14 cellular contexts compared by ENCODE assay signal in the genomic region with DNA sequence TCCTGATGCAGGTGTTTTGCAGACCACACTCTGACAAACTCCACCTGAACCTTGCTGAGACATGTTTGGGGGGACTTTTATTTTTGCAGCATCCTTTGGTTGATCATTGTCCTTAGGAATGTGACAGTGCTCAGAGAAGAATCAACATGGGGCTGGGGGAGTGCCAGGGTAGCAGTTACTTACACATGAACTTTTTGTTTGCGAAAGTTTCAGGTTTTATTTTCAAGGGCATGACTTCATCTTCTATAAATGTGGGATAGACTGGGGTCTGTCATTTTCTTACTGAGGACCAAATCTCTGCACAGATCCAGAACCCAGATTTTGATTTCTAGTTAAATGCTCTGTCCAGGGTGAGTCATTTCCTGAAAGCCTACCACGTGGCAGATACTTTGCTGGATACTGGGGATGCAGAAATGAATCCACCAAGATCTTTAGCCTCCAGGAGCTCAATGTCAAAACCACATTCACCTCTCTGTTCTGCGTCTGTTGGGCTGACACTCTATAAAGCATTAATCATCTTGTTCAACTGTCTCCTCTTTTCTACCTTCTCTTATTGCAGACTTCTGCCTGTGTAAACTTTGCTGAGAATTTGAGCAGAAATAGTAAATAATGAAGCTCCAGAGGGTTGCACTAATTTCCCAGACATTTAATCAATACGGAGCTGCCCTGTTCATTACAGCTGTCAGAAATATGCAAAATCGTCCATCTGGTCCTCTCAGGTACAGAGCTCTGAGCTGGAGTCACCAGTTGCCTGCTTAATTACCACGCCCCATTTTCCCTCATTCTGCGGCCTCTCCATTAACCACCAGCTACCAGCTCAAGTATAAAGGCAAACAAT.
A peak's percentile ranks its signal among the peaks of the same experiment; 100 is the strongest.
DNase-seq lines count a peak whose midpoint lies in the region; ATAC-seq and TF ChIP-seq lines count a peak whose summit lies in the region.
"Had no signal": no experiment of that assay in that cellular context is flagged by ENCODE, and none has a peak within 500 bp of the region (broad histone marks: within the 10 kb centered on the region; RNA-seq: fewer than 3 reads in every experiment).

No MANE protein-coding gene starts in this region.

- H3K36me3 ChIP-seq in tibial artery, result no peaks in the 10 kb centered on the region
- H3K36me3 ChIP-seq: thyroid gland had no signal

- no peaks in the 10 kb centered on the region for H3K27me3 ChIP-seq in tibial artery
- H3K27me3 ChIP-seq: thyroid gland had no signal

- ATAC-seq in T-cell (replicated peaks in 1 of 4), result no peak
- ATAC-seq: activated T-helper 17 cell treated with anti-CD3 and anti-CD28 coated beads, Interleukin-2, amount 50 U/mL, for 72 hours had no signal

- H3K36me3 Mint-ChIP-seq in T-cell, result no peaks in the 10 kb centered on the region

- no peaks in the 10 kb centered on the region for H3K9me3 Mint-ChIP-seq in T-cell
- H3K9me3 Mint-ChIP-seq: activated T-helper 17 cell treated with anti-CD3 and anti-CD28 coated beads, Interleukin-2, amount 50 U/mL, for 72 hours; dendritic cell treated with granulocyte-macrophage colony-stimulating factor and Interleukin-4, amounts not matched to agents 40 ng/mL and 50 ng/mL, for 4 days had no signal

- H3K4me1 ChIP-seq in tibial artery, result peaks cover 0 to 12% (median 2%) of the 10 kb centered on the region in 4 donors
- H3K4me1 ChIP-seq: thyroid gland had no signal

- CTCF ChIA-PET in T-cell (lab: Charles Lee), result no interaction called here

- H3K27me3 Mint-ChIP-seq in T-cell, result peaks cover 4 to 13% of the 10 kb centered on the region in 2 donors

- H3K27ac ChIP-seq in tibial artery, result no peak overlapping the region
- H3K27ac ChIP-seq: thyroid gland, VCaP had no signal

- DNase-seq in GM04504 (ENCODE audit: low read depth) (peak; percentile 17), NCI-H460 (ENCODE audit: extremely low read depth, low read depth) (peak; percentile 1), dermis blood vessel endothelial cell (peak; percentile 29), renal cortical epithelial cell (ENCODE audit: low read depth) (peak; percentile 33), posterior cingulate gyrus (no peak), T-cell (no peak), tibial artery (no peak)
- no peak for DNase-seq in activated CD4-positive, alpha-beta T cell treated with anti-CD3 and anti-CD28 coated beads, Interleukin-2, amount 50 U/mL, for 4 hours
- DNase-seq: MM.1S, thyroid gland had no signal

- H3K27ac Mint-ChIP-seq in T-cell, result no peak overlapping the region
- H3K27ac Mint-ChIP-seq: activated T-helper 17 cell treated with anti-CD3 and anti-CD28 coated beads, Interleukin-2, amount 50 U/mL, for 72 hours; dendritic cell treated with granulocyte-macrophage colony-stimulating factor and Interleukin-4, amounts not matched to agents 40 ng/mL and 50 ng/mL, for 4 days had no signal

- no peaks in the 10 kb centered on the region for H3K4me1 Mint-ChIP-seq in T-cell
- H3K4me1 Mint-ChIP-seq: activated T-helper 17 cell treated with anti-CD3 and anti-CD28 coated beads, Interleukin-2, amount 50 U/mL, for 72 hours had no signal

- no peak for TF ChIP-seq CTCF in tibial artery (IDR thresholded peaks at IDR 0.05)

- no peaks in the 10 kb centered on the region for H3K9me3 ChIP-seq in tibial artery
- H3K9me3 ChIP-seq: thyroid gland had no signal

- H3K4me3 ChIP-seq in tibial artery, result no peak overlapping the region
- H3K4me3 ChIP-seq: thyroid gland had no signal

- POLR2A ChIA-PET in T-cell (lab: Charles Lee), result no interaction called here

- no peak overlapping the region for H3K4me3 Mint-ChIP-seq in T-cell
- H3K4me3 Mint-ChIP-seq: activated T-helper 17 cell treated with anti-CD3 and anti-CD28 coated beads, Interleukin-2, amount 50 U/mL, for 72 hours; dendritic cell treated with granulocyte-macrophage colony-stimulating factor and Interleukin-4, amounts not matched to agents 40 ng/mL and 50 ng/mL, for 4 days; neural crest cell had no signal

- intact Hi-C loops in posterior cingulate gyrus (cut with DNase I), result no loop called here
- intact Hi-C loops in tibial artery (cut with DNase I; ENCODE audit: low total_unique reads), result no loop called here

Comparison
In these comparisons a context has a peak if more than half of its experiments do, and no peak if none do; other contexts are left out.
1. DNase-seq: peak in GM04504 (single experiment), NCI-H460 (single experiment), dermis blood vessel endothelial cell (single experiment) and renal cortical epithelial cell (single experiment); none in posterior cingulate gyrus (0 of 10), activated CD4-positive, alpha-beta T cell treated with anti-CD3 and anti-CD28 coated beads, Interleukin-2, amount 50 U/mL, for 4 hours (0 of 2), T-cell (0 of 34) and tibial artery (0 of 2).